ENCODE assay signal across 17 cellular contexts in genomic region chr20:3084283-3084985, GRCh38. TPM values are rescaled to one million over a fixed set of nuclear protein-coding genes. Genes with fewer than 3 reads are reported as not detected.
DNase-seq lines count a peak whose midpoint lies in the region; ATAC-seq and TF ChIP-seq lines count a peak whose summit lies in the region.
"Had no signal": no experiment of that assay in that cellular context is flagged by ENCODE, and none has a peak within 500 bp of the region (broad histone marks: within the 10 kb centered on the region; RNA-seq: fewer than 3 reads in every experiment).

Gene AVP, minus strand, starts transcription at chr20:3084724. Its CDS starts 50 bp downstream, at chr20:3084674.

- no peak for DNase-seq in CD4-positive, CD25-positive, alpha-beta regulatory T cell
- no peak for DNase-seq in effector memory CD4-positive, alpha-beta T cell
- no peak for DNase-seq in neural progenitor cell (ENCODE audit: low spot score)
- DNase-seq in HEK293T (ENCODE audit: extremely low spot score), result no peak
- DNase-seq in uterus, result no peak
- DNase-seq in NCI-H1436 (lab: John Stamatoyannopoulos, UW), result no peak
- no peak for DNase-seq in spleen
- DNase-seq: activated CD4-positive, alpha-beta T cell treated with anti-CD3 and anti-CD28 coated beads for 48 hours; activated gamma-delta T cell treated with Interleukin-2 at 50 U/mL for 16 hours; EL; foreskin melanocyte; NCI-H510A treated with DMSO at 0.1 percent for 48 hours; psoas muscle; T-helper 1 cell had no signal

- POLR2A ChIA-PET in HEK293 (lab: Yijun Ruan, JAX), result no interaction called here
- POLR2A ChIA-PET in HEK293T (lab: Yijun Ruan, JAX), result no interaction called here

- TF ChIP-seq POLR2A in uterus (IDR thresholded peaks at IDR 0.05) (no peak), spleen (IDR thresholded peaks at IDR 0.05) (no peak)

- H4K20me1 ChIP-seq in neural progenitor cell (ENCODE audit: low read depth), result no peaks in the 10 kb centered on the region

- peaks cover 0 to 16% (median 5%) of the 10 kb centered on the region in 4 donors for H3K4me1 Mint-ChIP-seq in CD4-positive, CD25-positive, alpha-beta regulatory T cell
- no peaks in the 10 kb centered on the region for H3K4me1 Mint-ChIP-seq in neural progenitor cell

- H3K4me3 Mint-ChIP-seq in CD4-positive, CD25-positive, alpha-beta regulatory T cell, result peak within 1 kb of the TSS; percentile 35 to 66 (median 49)
- H3K4me3 Mint-ChIP-seq in neural progenitor cell, result peak within 1 kb of the TSS; percentile 24

- H3K9ac ChIP-seq in neural progenitor cell, result no peak within 1 kb of the TSS

- intact Hi-C loops in uterus (cut with DNase I; ENCODE audit: low total_unique reads), result no loop called here
- intact Hi-C loops in spleen (cut with DNase I; ENCODE audit: low total_unique reads), result no loop called here

- CTCF ChIA-PET in HEK293 (lab: Yijun Ruan, JAX), result no interaction called here
- CTCF ChIA-PET in HEK293T (lab: Yijun Ruan, JAX), result no interaction called here

- H3K27me3 Mint-ChIP-seq in CD4-positive, CD25-positive, alpha-beta regulatory T cell, result peaks cover 76% of the 10 kb centered on the region
- peaks cover 29% of the 10 kb centered on the region for H3K27me3 Mint-ChIP-seq in neural progenitor cell (ENCODE audit: insufficient read depth, low read depth)

- H3K27ac ChIP-seq in CD4-positive, CD25-positive, alpha-beta regulatory T cell (ENCODE audit: insufficient read depth, low read length, poor library complexity, severe bottlenecking), result no peak within 1 kb of the TSS
- no peak within 1 kb of the TSS for H3K27ac ChIP-seq in HEK293 (ENCODE audit: extremely low read depth, low read depth, low read length)
- H3K27ac ChIP-seq in effector memory CD4-positive, alpha-beta T cell (ENCODE audit: insufficient read depth, low read length, poor library complexity, severe bottlenecking), result no peak within 1 kb of the TSS
- no peak within 1 kb of the TSS for H3K27ac ChIP-seq in neural progenitor cell
- H3K27ac ChIP-seq in uterus, result no peak within 1 kb of the TSS
- no peak within 1 kb of the TSS for H3K27ac ChIP-seq in spleen
- H3K27ac ChIP-seq: psoas muscle, upper lobe of left lung had no signal

- peaks cover 7% of the 10 kb centered on the region for H3K27me3 ChIP-seq in CD4-positive, CD25-positive, alpha-beta regulatory T cell (ENCODE audit: control insufficient read depth, insufficient read depth, low read length)
- H3K27me3 ChIP-seq in effector memory CD4-positive, alpha-beta T cell (replicated peaks; ENCODE audit: control insufficient read depth, insufficient read depth, low read length, poor library complexity, severe bottlenecking), result peaks cover 25% of the 10 kb centered on the region
- H3K27me3 ChIP-seq in neural progenitor cell (peaks cover 59% of the 10 kb centered on the region), uterus (peaks cover 4 to 7% of the 10 kb centered on the region in 2 donors), spleen (replicated peaks in 1 of 7) (peaks cover 4 to 71% (median 45%) of the 10 kb centered on the region in 7 donors)

- H3K4me2 ChIP-seq in neural progenitor cell, result peak within 1 kb of the TSS; percentile 83

- H3K36me3 ChIP-seq in CD4-positive, CD25-positive, alpha-beta regulatory T cell (ENCODE audit: control insufficient read depth, insufficient read depth, low read length), result no peaks in the 10 kb centered on the region
- H3K36me3 ChIP-seq in HEK293 (ENCODE audit: control insufficient read depth in 2 of 2, insufficient read depth in 1 of 2, low read length in 2 of 2), result no peaks in the 10 kb centered on the region
- H3K36me3 ChIP-seq in effector memory CD4-positive, alpha-beta T cell (ENCODE audit: control insufficient read depth, insufficient read depth, low read length), result no peaks in the 10 kb centered on the region
- no peaks in the 10 kb centered on the region for H3K36me3 ChIP-seq in neural progenitor cell
- no peaks in the 10 kb centered on the region for H3K36me3 ChIP-seq in uterus
- H3K36me3 ChIP-seq in spleen, result no peaks in the 10 kb centered on the region
- H3K36me3 ChIP-seq: upper lobe of left lung had no signal

- H3K36me3 Mint-ChIP-seq in CD4-positive, CD25-positive, alpha-beta regulatory T cell, result no peaks in the 10 kb centered on the region
- no peaks in the 10 kb centered on the region for H3K36me3 Mint-ChIP-seq in neural progenitor cell

- 50 to 77% (median 56%) methylated on average over 17 to 28 of the region's 28 CpGs for WGBS in spleen, 5 donors

- peaks cover 16% of the 10 kb centered on the region for H3K4me1 ChIP-seq in CD4-positive, CD25-positive, alpha-beta regulatory T cell (ENCODE audit: control insufficient read depth, insufficient read depth, low read length, poor library complexity, severe bottlenecking)
- H3K4me1 ChIP-seq in HEK293 (ENCODE audit: control insufficient read depth, insufficient read depth, low read length) (no peaks in the 10 kb centered on the region), neural progenitor cell (no peaks in the 10 kb centered on the region), uterus (no peaks in the 10 kb centered on the region), spleen (peaks cover 3 to 29% (median 18%) of the 10 kb centered on the region in 6 donors)
- peaks cover 8% of the 10 kb centered on the region for H3K4me1 ChIP-seq in effector memory CD4-positive, alpha-beta T cell (ENCODE audit: control insufficient read depth, insufficient read depth, low read length, poor library complexity, severe bottlenecking)

- no peaks in the 10 kb centered on the region for H3K79me2 ChIP-seq in neural progenitor cell (ENCODE audit: low read depth)

- no peak for ATAC-seq in CD4-positive, CD25-positive, alpha-beta regulatory T cell (ENCODE audit: low read depth in 2 of 2)
- ATAC-seq: psoas muscle had no signal

- H3K9me3 ChIP-seq in CD4-positive, CD25-positive, alpha-beta regulatory T cell (ENCODE audit: control insufficient read depth in 2 of 2, low read length in 2 of 2), result no peaks in the 10 kb centered on the region
- H3K9me3 ChIP-seq in HEK293 (ENCODE audit: control insufficient read depth, insufficient read depth, low read depth, low read length) (no peaks in the 10 kb centered on the region), neural progenitor cell (ENCODE audit: low read depth) (no peaks in the 10 kb centered on the region), uterus (no peaks in the 10 kb centered on the region), spleen (no peaks in the 10 kb centered on the region)
- no peaks in the 10 kb centered on the region for H3K9me3 ChIP-seq in effector memory CD4-positive, alpha-beta T cell (ENCODE audit: control insufficient read depth, low read length)
- H3K9me3 ChIP-seq: psoas muscle, upper lobe of left lung had no signal

- H3F3A ChIP-seq in neural progenitor cell (ENCODE audit: low read depth), result no peaks in the 10 kb centered on the region

- no peak within 1 kb of the TSS for H2AFZ ChIP-seq in neural progenitor cell (replicated peaks)

- H3K9me3 Mint-ChIP-seq in CD4-positive, CD25-positive, alpha-beta regulatory T cell, result peaks cover 0 to 2% (median 0%) of the 10 kb centered on the region in 7 donors
- no peaks in the 10 kb centered on the region for H3K9me3 Mint-ChIP-seq in neural progenitor cell

- H3K4me3 ChIP-seq in CD4-positive, CD25-positive, alpha-beta regulatory T cell (ENCODE audit: low read depth, low read length), result no peak within 1 kb of the TSS
- H3K4me3 ChIP-seq in HEK293 (ENCODE audit: low read depth, low read length), result no peak within 1 kb of the TSS
- peak within 1 kb of the TSS; percentile 42 for H3K4me3 ChIP-seq in effector memory CD4-positive, alpha-beta T cell (ENCODE audit: insufficient read depth, low read depth, low read length, poor library complexity, severe bottlenecking)
- no peak within 1 kb of the TSS for H3K4me3 ChIP-seq in neural progenitor cell
- H3K4me3 ChIP-seq in uterus, result no peak within 1 kb of the TSS
- peak within 1 kb of the TSS in 2 of 8 donors; percentile 32 to 65 for H3K4me3 ChIP-seq in spleen

- no peak within 1 kb of the TSS for H3K27ac Mint-ChIP-seq in CD4-positive, CD25-positive, alpha-beta regulatory T cell
- H3K27ac Mint-ChIP-seq in neural progenitor cell, result no peak within 1 kb of the TSS

- TF ChIP-seq CTCF in HEK293 (tag by site-specific recombination; IDR thresholded peaks at IDR 0.05) (no peak), neural progenitor cell (IDR thresholded peaks at IDR 0.05) (no peak), uterus (IDR thresholded peaks at IDR 0.05) (no peak), spleen (IDR thresholded peaks at IDR 0.05 in 8 of 11, conservative IDR thresholded peaks at IDR 0.05 in 3 of 11) (no peak)

TF ChIP-seq in HEK293, 187 proteins besides CTCF, POLR2A, EP300 and RAD21 (continues in another document):
- no peak for TF ChIP-seq ZNF10 (tag by site-specific recombination; IDR thresholded peaks at IDR 0.05)
- TF ChIP-seq MEIS1 (CRISPR knock-in tag; IDR thresholded peaks at IDR 0.05; ENCODE audit: borderline replicate concordance), result no peak
- peak; percentile 59 for TF ChIP-seq ZIC2 (tag by site-specific recombination; IDR thresholded peaks at IDR 0.05)
- TF ChIP-seq GLIS1 (tag by site-specific recombination; IDR thresholded peaks at IDR 0.05), result peak; percentile 40

TF ChIP-seq in HEK293T, 16 proteins besides CTCF, POLR2A, EP300 and RAD21:
- TF ChIP-seq ELF4 (IDR thresholded peaks at IDR 0.05), result no peak
- no peak for TF ChIP-seq CTBP1 (IDR thresholded peaks at IDR 0.05; ENCODE audit: borderline replicate concordance)
- no peak for TF ChIP-seq SP1 (IDR thresholded peaks at IDR 0.05)
- TF ChIP-seq PKNOX1 (IDR thresholded peaks at IDR 0.05), result no peak
- no peak for TF ChIP-seq L3MBTL2 (conservative IDR thresholded peaks at IDR 0.05)
TF ChIP-seq in HEK293T: peak in this region for 0.

RNA-seq across cellular contexts. Expression of gene AVP, which starts in this region (rescaled TPM):
- 1.4 TPM for total RNA-seq in CD4-positive, CD25-positive, alpha-beta regulatory T cell
- not detected for polyA plus RNA-seq in CD4-positive, CD25-positive, alpha-beta regulatory T cell
- not detected in 2 replicates for total RNA-seq in neural progenitor cell (ENCODE audit: low replicate concordance)
- not detected for total RNA-seq in uterus
- 1 to 10 TPM in 1 of 7 donors, not detected in 6; 2.2 TPM for total RNA-seq in spleen
- not detected for polyA plus RNA-seq in spleen
- total RNA-seq: psoas muscle, upper lobe of left lung had no signal
- polyA plus RNA-seq: BJ, psoas muscle had no signal
